In genomic region chr2:178886006-178886405, GRCh38 we compare ENCODE assay signal across 14 cellular contexts.
"Had no signal": no experiment of that assay in that cellular context is flagged by ENCODE, and none has a peak within 500 bp of the region (broad histone marks: within the 10 kb centered on the region; RNA-seq: fewer than 3 reads in every experiment).

No MANE protein-coding gene starts in this region.

- H3K27me3 ChIP-seq: ascending aorta, right lobe of liver had no signal

- H3K36me3 ChIP-seq: ascending aorta, right lobe of liver had no signal

- DNase-seq: activated CD4-positive, alpha-beta T cell treated with anti-CD3 and anti-CD28 coated beads, Interleukin-2, amount 50 U/mL, for 4 hours; activated CD4-positive, CD25-positive, alpha-beta regulatory T cell treated with anti-CD3 and anti-CD28 coated beads, Interleukin-2, amount 50 U/mL, for 72 hours; activated naive CD4-positive, alpha-beta T cell treated with Interleukin-2 at 50 U/mL for 16 hours; activated T-cell treated with anti-CD3 and anti-CD28 coated beads for 4 hours; dermis blood vessel endothelial cell; kidney; nucleus accumbens; right lobe of liver; stimulated activated naive CD8-positive, alpha-beta T cell treated with anti-CD3 and anti-CD28 coated beads, Interleukin-15, Interleukin-2, amounts not matched to agents 100 U/mL and 50 U/mL, for 24 hours; trophoblast cell had no signal

- ATAC-seq: activated T-helper 17 cell treated with anti-CD3 and anti-CD28 coated beads, Interleukin-2, amount 50 U/mL, for 72 hours; natural killer cell treated with Interleukin-12 subunit alpha and Interleukin-12 subunit beta and Interleukin-15 and Interleukin-18, amount 100 ng/mL, for 72 hours; right lobe of liver; stimulated activated naive CD8-positive, alpha-beta T cell treated with anti-CD3 and anti-CD28 coated beads, Interleukin-15, Interleukin-2, amounts not matched to agents 100 U/mL and 50 U/mL, for 24 hours had no signal

- H3K4me3 ChIP-seq: ascending aorta, right lobe of liver, smooth muscle cell had no signal

- H3K9me3 ChIP-seq: ascending aorta, right lobe of liver had no signal

- H3K27ac ChIP-seq: right lobe of liver had no signal

- H3K4me1 ChIP-seq: right lobe of liver had no signal
